1 cellular context compared by ENCODE assay signal in genomic region chr10:113138937-113139585, GRCh38.
TF ChIP-seq lines count a peak whose summit lies in the region.

No MANE protein-coding gene starts in this region.

TF ChIP-seq in H1, 55 proteins besides CTCF, POLR2A, EP300 and RAD21 (continued from another document):
- TF ChIP-seq TEAD4 (IDR thresholded peaks at IDR 0.05; ENCODE audit: low read depth, low read length) (no peak), RXRA (IDR thresholded peaks at IDR 0.05; ENCODE audit: insufficient read depth, low read depth, low read length) (no peak), PHF8 (conservative IDR thresholded peaks at IDR 0.05; ENCODE audit: low read depth, low read length) (no peak), SP4 (IDR thresholded peaks at IDR 0.05; ENCODE audit: low read length) (no peak), ATF2 (IDR thresholded peaks at IDR 0.05; ENCODE audit: low read length) (no peak)
TF ChIP-seq in H1: peak in this region for 0.
